ENCODE assay signal across 1 cellular context in genomic region chr4:94410678-94411206, GRCh38.
A peak's percentile ranks its signal among the peaks of the same experiment; 100 is the strongest.
TF ChIP-seq lines count a peak whose summit lies in the region.

No MANE protein-coding gene starts in this region.

TF ChIP-seq in HepG2, 621 proteins besides CTCF, POLR2A, EP300 and RAD21 (continued from another document):
- TF ChIP-seq, protein P1, sequence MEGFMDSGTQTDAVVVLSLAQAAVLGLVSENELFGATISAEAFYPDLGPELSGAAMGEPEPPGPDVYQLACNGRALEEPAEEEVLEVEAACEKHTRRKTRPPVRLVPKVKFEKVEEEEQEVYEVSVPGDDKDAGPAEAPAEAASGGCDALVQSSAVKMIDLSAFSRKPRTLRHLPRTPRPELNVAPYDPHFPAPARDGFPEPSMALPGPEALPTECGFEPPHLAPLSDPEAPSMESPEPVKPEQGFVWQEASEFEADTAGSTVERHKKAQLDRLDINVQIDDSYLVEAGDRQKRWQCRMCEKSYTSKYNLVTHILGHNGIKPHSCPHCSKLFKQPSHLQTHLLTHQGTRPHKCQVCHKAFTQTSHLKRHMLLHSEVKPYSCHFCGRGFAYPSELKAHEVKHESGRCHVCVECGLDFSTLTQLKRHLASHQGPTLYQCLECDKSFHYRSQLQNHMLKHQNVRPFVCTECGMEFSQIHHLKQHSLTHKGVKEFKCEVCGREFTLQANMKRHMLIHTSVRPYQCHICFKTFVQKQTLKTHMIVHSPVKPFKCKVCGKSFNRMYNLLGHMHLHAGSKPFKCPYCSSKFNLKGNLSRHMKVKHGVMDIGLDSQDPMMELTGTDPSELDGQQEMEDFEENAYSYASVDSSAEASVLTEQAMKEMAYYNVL (CRISPR knock-in tag; IDR thresholded peaks at IDR 0.05; ENCODE audit: borderline replicate concordance), result peak; percentile 73; the same call in 1 of the 2 replicates
